10 cellular contexts compared by ENCODE assay signal in the genomic region with DNA sequence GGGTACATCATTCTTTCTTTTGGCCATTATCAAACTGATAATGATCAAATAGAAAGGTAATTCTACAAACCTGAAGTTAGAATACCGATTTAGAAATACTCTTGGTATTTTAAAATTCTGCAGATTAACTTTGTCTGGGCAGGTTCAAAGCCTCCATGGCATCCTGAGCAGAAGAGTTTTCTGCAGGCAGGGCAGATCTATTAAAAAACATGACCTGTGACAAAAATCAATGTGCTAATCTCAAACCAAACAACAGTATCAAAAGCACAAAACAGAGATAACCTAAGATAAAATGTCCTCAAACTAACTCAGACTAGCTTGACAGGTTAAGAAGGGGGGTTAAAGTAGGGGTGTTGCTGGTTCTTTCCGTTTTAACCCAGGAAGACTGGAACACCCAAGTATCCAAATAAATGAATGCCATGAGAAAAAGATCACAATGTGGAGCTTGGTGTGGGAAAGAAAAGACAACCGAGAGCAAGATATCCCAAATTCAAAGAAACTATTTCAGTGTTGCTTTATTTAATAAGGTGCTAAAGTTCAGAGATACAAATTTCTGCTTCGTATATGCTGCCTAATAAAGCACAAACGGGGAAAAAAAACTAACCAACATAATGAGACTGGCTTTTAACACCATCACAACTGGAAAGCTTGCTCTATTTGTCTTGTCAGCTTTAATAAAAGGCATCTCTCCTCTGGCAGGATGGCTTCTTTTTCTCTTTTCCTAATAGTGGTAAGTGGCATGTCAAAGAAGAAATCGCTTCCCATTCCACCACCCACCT. TPM values are rescaled to one million over a fixed set of nuclear protein-coding genes. Genes with fewer than 3 reads are reported as not detected.
DNase-seq lines count a peak whose midpoint lies in the region; ATAC-seq and TF ChIP-seq lines count a peak whose summit lies in the region.
"Had no signal": no experiment of that assay in that cellular context is flagged by ENCODE, and none has a peak within 500 bp of the region (broad histone marks: within the 10 kb centered on the region; RNA-seq: fewer than 3 reads in every experiment).

No MANE protein-coding gene starts in this region.

- H3K4me2 ChIP-seq in PC-9 (peak overlapping the region; percentile 98), trophoblast cell (ENCODE audit: low read length) (peak overlapping the region; percentile 89)

- DNase-seq in Calu3 (no peak), PC-9 (peak in 1 of 2 experiments; percentile 37), fibroblast of peridontal ligament (ENCODE audit: extremely low read depth) (peak; percentile 32), trophoblast cell (peak in 1 of 2 donors; percentile 37), GM13977 (ENCODE audit: low spot score) (no peak), SHP77 treated with DMSO at 0.1 percent for 48 hours (lab: John Stamatoyannopoulos, UW) (no peak)
- DNase-seq: activated B cell treated with CpG ODN at 0.5 μM for 24 hours; central memory CD4-positive, alpha-beta T cell had no signal

- no peak overlapping the region for H2AFZ ChIP-seq in PC-9
- no peak overlapping the region for H2AFZ ChIP-seq in trophoblast cell (ENCODE audit: insufficient read depth, low read length, poor library complexity)

- WGBS in trophoblast cell (ENCODE audit: extremely low coverage, insufficient coverage, insufficient read length), result no CpG with 5 or more reads among the region's 6 CpGs

- peaks cover 92% of the 10 kb centered on the region for H3K36me3 Mint-ChIP-seq in Calu3 (ENCODE audit: insufficient read depth, unreplicated experiment)

- peak overlapping the region; percentile 66 for H3K4me3 ChIP-seq in PC-9
- no peak overlapping the region for H3K4me3 ChIP-seq in trophoblast cell (ENCODE audit: low read depth, low read length)

- no peak overlapping the region for H3K9ac ChIP-seq in trophoblast cell (ENCODE audit: low read length)

- no peak overlapping the region for H2AK5ac ChIP-seq in trophoblast cell (ENCODE audit: low read length)

- POLR2A ChIA-PET in PC-9 (lab: Charles Lee; ENCODE audit: unreplicated experiment), result interaction anchor here (0.6 to 0.7 kb wide), 2 partner anchors 52 to 242 kb away, joined by 3 to 4 read pairs; no protein-coding TSS in a partner anchor

- no peak overlapping the region for H4K91ac ChIP-seq in trophoblast cell (ENCODE audit: low read depth, low read length)

- TF ChIP-seq CTCF in Calu3 (IDR thresholded peaks at IDR 0.05; ENCODE audit: unreplicated experiment) (no peak), PC-9 (conservative IDR thresholded peaks at IDR 0.05) (no peak), GM13977 (IDR thresholded peaks at IDR 0.05; ENCODE audit: extremely low read depth, insufficient read depth, missing control alignments) (no peak)

- no peaks in the 10 kb centered on the region for H3K9me3 Mint-ChIP-seq in Calu3 (ENCODE audit: low read depth, unreplicated experiment)
- H3K9me3 Mint-ChIP-seq: activated B cell treated with CpG ODN at 0.5 μM for 24 hours had no signal

- intact Hi-C loops in Calu3 (cut with micrococcal nuclease; ENCODE audit: unreplicated experiment), result no loop called here
- intact Hi-C loops in PC-9 (cut with micrococcal nuclease; ENCODE audit: unreplicated experiment), result no loop called here

- no peaks in the 10 kb centered on the region for H3K27me3 Mint-ChIP-seq in Calu3 (ENCODE audit: unreplicated experiment)

- no peak overlapping the region for H4K8ac ChIP-seq in trophoblast cell (ENCODE audit: low read depth, low read length)

- no peak overlapping the region for H2BK5ac ChIP-seq in trophoblast cell (ENCODE audit: low read depth, low read length, poor library complexity)

- CTCF ChIA-PET in Calu3 (lab: Charles Lee) (interaction anchor here (1.3 kb wide), 1 partner anchor 96 kb away, joined by 3 read pairs; no protein-coding TSS in a partner anchor), PC-9 (lab: Charles Lee) (no interaction called here)

- H2BK12ac ChIP-seq in trophoblast cell (ENCODE audit: low read length), result no peak overlapping the region

- H4K20me1 ChIP-seq in PC-9 (ENCODE audit: insufficient read depth), result peaks cover 37% of the 10 kb centered on the region

- H3K79me1 ChIP-seq in trophoblast cell (ENCODE audit: low read length), result peaks cover 22% of the 10 kb centered on the region

- H3K36me3 ChIP-seq in PC-9 (ENCODE audit: low read depth), result peaks cover 21% of the 10 kb centered on the region
- no peaks in the 10 kb centered on the region for H3K36me3 ChIP-seq in trophoblast cell (ENCODE audit: control insufficient read depth in 1 of 2, insufficient read depth in 2 of 2, low read length in 2 of 2)

- peak overlapping the region; percentile 94 for H3K4me3 Mint-ChIP-seq in Calu3 (ENCODE audit: low read depth, unreplicated experiment)
- H3K4me3 Mint-ChIP-seq: activated B cell treated with CpG ODN at 0.5 μM for 24 hours had no signal

- peak overlapping the region; percentile 89 for H3K27ac Mint-ChIP-seq in Calu3 (ENCODE audit: unreplicated experiment)
- H3K27ac Mint-ChIP-seq: activated B cell treated with CpG ODN at 0.5 μM for 24 hours had no signal

- no peak overlapping the region for H3K18ac ChIP-seq in trophoblast cell (ENCODE audit: low read length)

- no peak overlapping the region for H3K14ac ChIP-seq in trophoblast cell (ENCODE audit: low read length)

- in situ Hi-C loops in GM13977 (cut with MboI; ENCODE audit: low pct_unique_long_range_greater_than_20kb, low sequenced_read_pairs, unreplicated experiment), result no loop called here

- TSS peak; percentile 2 for BruUV-seq in Calu3 (replicated peaks; lab: Mats Ljungman, UMichigan)
- no TSS peak for BruUV-seq in PC-9 (replicated peaks; lab: Mats Ljungman, UMichigan)

- H3K9me2 ChIP-seq in PC-9 (ENCODE audit: insufficient read depth), result no peaks in the 10 kb centered on the region; the same call in 1 of the 2 replicates

- H3K23ac ChIP-seq in trophoblast cell (ENCODE audit: low read length), result no peak overlapping the region

- H3K4ac ChIP-seq in trophoblast cell (ENCODE audit: low read depth, low read length), result no peak overlapping the region

- ATAC-seq in GM19395 (IDR thresholded peaks at IDR 0.05; ENCODE audit: unreplicated experiment) (no peak), HG02852 (IDR thresholded peaks at IDR 0.05; ENCODE audit: unreplicated experiment) (no peak)

- H3K9me3 ChIP-seq in PC-9 (ENCODE audit: insufficient read depth, low read depth) (no peaks in the 10 kb centered on the region), trophoblast cell (ENCODE audit: insufficient read depth, low read depth, low read length) (no peaks in the 10 kb centered on the region)

- peaks cover 8% of the 10 kb centered on the region; the same call in 1 of the 2 replicates for H3F3A ChIP-seq in PC-9 (ENCODE audit: insufficient read depth, low read depth)

- H3K79me2 ChIP-seq in PC-9 (ENCODE audit: low read depth) (peaks cover 86% of the 10 kb centered on the region), trophoblast cell (ENCODE audit: control insufficient read depth, insufficient read depth, low read length, poor library complexity) (peaks cover 7% of the 10 kb centered on the region)

- H3K4me1 ChIP-seq in PC-9 (replicated peaks; ENCODE audit: insufficient read depth) (peaks cover 44% of the 10 kb centered on the region), trophoblast cell (ENCODE audit: control insufficient read depth in 1 of 2, insufficient read depth in 2 of 2, low read length in 2 of 2) (peaks cover 0 to 2% of the 10 kb centered on the region in 2 experiments)

- H3K27me3 ChIP-seq in PC-9 (ENCODE audit: insufficient read depth, low read depth), result no peaks in the 10 kb centered on the region
- H3K27me3 ChIP-seq in trophoblast cell (ENCODE audit: insufficient read depth, low read length), result no peaks in the 10 kb centered on the region

- H3K27ac ChIP-seq in PC-9 (peak overlapping the region; percentile 96), trophoblast cell (ENCODE audit: low read depth, low read length) (no peak overlapping the region)

- no peak overlapping the region for H4K12ac ChIP-seq in trophoblast cell (ENCODE audit: low read depth, low read length)

- no peak overlapping the region for H2BK120ac ChIP-seq in trophoblast cell (ENCODE audit: insufficient read depth, low read length, poor library complexity)

- peaks cover 12% of the 10 kb centered on the region for H3K4me1 Mint-ChIP-seq in Calu3 (ENCODE audit: low read depth, unreplicated experiment)

RNA-seq across cellular contexts. Expression of gene EFNA5, which starts 2.4 kb away (rescaled TPM):
- total RNA-seq in Calu3 (2022), result 172 and 216 TPM in 2 replicates
- 38.0 and 42.7 TPM in 2 replicates for total RNA-seq in PC-9 (2021)
- polyA plus RNA-seq in trophoblast cell (2013), result 10.5 and 10.9 TPM in 2 replicates
- total RNA-seq: activated B cell treated with CpG ODN at 0.5 μM for 24 hours had no signal
